18 cellular contexts compared by ENCODE assay signal in genomic region chr16:50618238-50618918, GRCh38.
A peak's percentile ranks its signal among the peaks of the same experiment; 100 is the strongest.
DNase-seq lines count a peak whose midpoint lies in the region; ATAC-seq, FAIRE-seq and TF ChIP-seq lines count a peak whose summit lies in the region.
"Had no signal": no experiment of that assay in that cellular context is flagged by ENCODE, and none has a peak within 500 bp of the region (broad histone marks: within the 10 kb centered on the region; RNA-seq: fewer than 3 reads in every experiment).

No MANE protein-coding gene starts in this region.

- H3K9me3 ChIP-seq in HepG2 (ENCODE audit: low read length) (no peaks in the 10 kb centered on the region), right lobe of liver (no peaks in the 10 kb centered on the region), T-helper 17 cell (ENCODE audit: control insufficient read depth, low read length, poor library complexity, severe bottlenecking) (no peaks in the 10 kb centered on the region), muscle layer of colon (ENCODE audit: low read length) (no peaks in the 10 kb centered on the region), sigmoid colon (no peaks in the 10 kb centered on the region), suprapubic skin (no peaks in the 10 kb centered on the region)

- H3K36me3 ChIP-seq in HepG2 (replicated peaks in 1 of 2; ENCODE audit: control insufficient read depth in 1 of 2, insufficient read depth in 2 of 2, low read length in 2 of 2) (peaks cover 79 to 99% of the 10 kb centered on the region in 2 experiments), right lobe of liver (no peaks in the 10 kb centered on the region), muscle layer of colon (ENCODE audit: insufficient read depth, low read length) (no peaks in the 10 kb centered on the region), sigmoid colon (no peaks in the 10 kb centered on the region), suprapubic skin (no peaks in the 10 kb centered on the region)

- DNase-seq in HepG2 (ENCODE audit: low spot score) (no peak), right lobe of liver (no peak), T-helper 17 cell (no peak), sigmoid colon (no peak), suprapubic skin (ENCODE audit: low spot score in 2 of 2) (no peak), NCI-H146 (lab: John Stamatoyannopoulos, UW) (no peak)
- DNase-seq: ACHN; CD8-positive, alpha-beta T cell; COR-L47; DND-41; GDM1; GM23248; H7 had no signal

- H3K4me2 ChIP-seq in HepG2 (ENCODE audit: low read depth, low read length), result no peak overlapping the region

- CTCF ChIA-PET in HepG2 (lab: Yijun Ruan, JAX; ENCODE audit: low intra/inter-chr PET ratio, low total read pairs), result no interaction called here

- H4K20me1 ChIP-seq in HepG2 (ENCODE audit: insufficient read depth, low read length), result peaks cover 81% of the 10 kb centered on the region

- TF ChIP-seq EP300 in HepG2 (IDR thresholded peaks at IDR 0.05; ENCODE audit: low read depth in 2 of 2, low read length in 2 of 2) (no peak), HepG2 (CRISPR knock-in tag; IDR thresholded peaks at IDR 0.05; ENCODE audit: borderline replicate concordance) (no peak), sigmoid colon (IDR thresholded peaks at IDR 0.05) (no peak), suprapubic skin (IDR thresholded peaks at IDR 0.05) (no peak)

- no peaks in the 10 kb centered on the region for H3K36me3 Mint-ChIP-seq in T-helper 17 cell (ENCODE audit: low read depth)

- FAIRE-seq in HepG2 (lab: Jason Lieb, UNC), result no peak
- FAIRE-seq: D721Med, GM12892 had no signal

- ATAC-seq in HepG2, result no peak
- no peak for ATAC-seq in right lobe of liver
- no peak for ATAC-seq in T-helper 17 cell
- no peak for ATAC-seq in GM21825 (IDR thresholded peaks at IDR 0.05; ENCODE audit: unreplicated experiment)
- ATAC-seq: CD8-positive, alpha-beta T cell had no signal

- H3K27ac Mint-ChIP-seq in T-helper 17 cell, result peak overlapping the region; percentile 9
- H3K27ac Mint-ChIP-seq: CD8-positive, alpha-beta T cell had no signal

- H3K27ac ChIP-seq in HepG2 (ENCODE audit: extremely low read length, insufficient read depth, low read length), result peak overlapping the region; percentile 67
- no peak overlapping the region for H3K27ac ChIP-seq in right lobe of liver
- peak overlapping the region; percentile 81 for H3K27ac ChIP-seq in muscle layer of colon (ENCODE audit: low read depth, low read length)
- H3K27ac ChIP-seq in sigmoid colon, result peak overlapping the region in 3 of 4 donors; percentile 89 to 94 (median 91)
- no peak overlapping the region for H3K27ac ChIP-seq in suprapubic skin
- H3K27ac ChIP-seq: C4-2B, GM23248 had no signal

- 91% methylated on average over 11 of the region's 12 CpGs for WGBS in HepG2 (ENCODE audit: low lambda C conversion rate)
- WGBS in right lobe of liver (ENCODE audit: insufficient coverage, low coverage, low lambda C conversion rate, missing lambda C conversion rate), result 87% methylated on average over 6 of the region's 12 CpGs
- WGBS in sigmoid colon, 2 donors, result 90 to 91% methylated on average over 12 of the region's 12 CpGs
- WGBS in suprapubic skin, result 92% methylated on average over 10 of the region's 12 CpGs

- POLR2A ChIA-PET in HepG2 (lab: Yijun Ruan, JAX), result interaction anchor here (1.3 kb wide), 1 partner anchor 56 kb away, joined by 3 read pairs; no protein-coding TSS in a partner anchor

- TF ChIP-seq CTCF in HepG2 (CRISPR knock-in tag; IDR thresholded peaks at IDR 0.05), result no peak
- no peak for TF ChIP-seq CTCF in right lobe of liver (IDR thresholded peaks at IDR 0.05)
- TF ChIP-seq CTCF in sigmoid colon (IDR thresholded peaks at IDR 0.05), result no peak
- TF ChIP-seq CTCF in suprapubic skin (IDR thresholded peaks at IDR 0.05), result no peak

- H3K4me1 Mint-ChIP-seq in T-helper 17 cell, result peaks cover 16% of the 10 kb centered on the region

- H3K79me2 ChIP-seq in HepG2 (ENCODE audit: insufficient read depth, low read length), result peaks cover 23% of the 10 kb centered on the region

- no peak overlapping the region for H3K4me3 Mint-ChIP-seq in T-helper 17 cell
- H3K4me3 Mint-ChIP-seq: CD8-positive, alpha-beta T cell had no signal

- no peak for TF ChIP-seq POLR2A in HepG2 (IDR thresholded peaks at IDR 0.05; ENCODE audit: insufficient read depth in 1 of 2, low read depth in 2 of 2, low read length in 2 of 2)
- no peak for TF ChIP-seq POLR2A in right lobe of liver (IDR thresholded peaks at IDR 0.05)
- no peak for TF ChIP-seq POLR2A in sigmoid colon (IDR thresholded peaks at IDR 0.05)
- TF ChIP-seq POLR2A in suprapubic skin (IDR thresholded peaks at IDR 0.05), result no peak

- no peak overlapping the region for H3K9ac ChIP-seq in HepG2 (ENCODE audit: insufficient read depth, low read depth, low read length)
- no peak overlapping the region for H3K9ac ChIP-seq in muscle layer of colon (ENCODE audit: low read length)
- H3K9ac ChIP-seq: GM23248 had no signal

- TF ChIP-seq RAD21 in HepG2 (CRISPR knock-in tag; IDR thresholded peaks at IDR 0.05), result no peak

- no peaks in the 10 kb centered on the region for H3K27me3 Mint-ChIP-seq in T-helper 17 cell

- H2AFZ ChIP-seq in HepG2 (ENCODE audit: low read length), result no peak overlapping the region
- H2AFZ ChIP-seq: GM23248 had no signal

- H3K4me1 ChIP-seq in HepG2 (ENCODE audit: insufficient read depth, low read length), result peaks cover 79% of the 10 kb centered on the region
- peaks cover 0 to 18% (median 4%) of the 10 kb centered on the region in 4 donors for H3K4me1 ChIP-seq in right lobe of liver
- H3K4me1 ChIP-seq in muscle layer of colon (ENCODE audit: insufficient read depth, low read length), result peaks cover 58% of the 10 kb centered on the region
- H3K4me1 ChIP-seq in sigmoid colon, result peaks cover 0 to 62% (median 59%) of the 10 kb centered on the region in 4 donors
- peaks cover 18% of the 10 kb centered on the region for H3K4me1 ChIP-seq in suprapubic skin

- H3K27me3 ChIP-seq in HepG2 (ENCODE audit: control insufficient read depth in 1 of 2, insufficient read depth in 2 of 2, low read length in 2 of 2) (no peaks in the 10 kb centered on the region), right lobe of liver (no peaks in the 10 kb centered on the region), muscle layer of colon (ENCODE audit: control insufficient read depth in 1 of 2, insufficient read depth in 2 of 2, low read length in 2 of 2) (no peaks in the 10 kb centered on the region), sigmoid colon (no peaks in the 10 kb centered on the region), suprapubic skin (no peaks in the 10 kb centered on the region)

- BruUV-seq in HepG2 (replicated peaks; lab: Mats Ljungman, UMichigan), result no TSS peak

- H3K4me3 ChIP-seq in HepG2 (replicated peaks in 1 of 3; ENCODE audit: insufficient read depth in 1 of 3, low read depth in 2 of 3, low read length in 3 of 3) (no peak overlapping the region), right lobe of liver (no peak overlapping the region), muscle layer of colon (ENCODE audit: low read depth in 1 of 2, low read length in 2 of 2) (no peak overlapping the region), sigmoid colon (no peak overlapping the region), suprapubic skin (no peak overlapping the region)
- H3K4me3 ChIP-seq: GM23248 had no signal

- in situ Hi-C loops in HepG2 (cut with HindIII; ENCODE audit: extremely low pct_ligation_motif_present, low pct_unique_long_range_greater_than_20kb), result no loop called here

- intact Hi-C loops in HepG2 (cut with micrococcal nuclease; ENCODE audit: unreplicated experiment), result no loop called here
- intact Hi-C loops in right lobe of liver (cut with DNase I), result no loop called here
- intact Hi-C loops in sigmoid colon (cut with DNase I), result loop anchor here (5.0 kb wide), 1 partner anchor 36 kb away; no protein-coding TSS in a partner anchor

TF ChIP-seq in HepG2, 621 proteins besides CTCF, POLR2A, EP300 and RAD21 (continues in another document):
- TF ChIP-seq PPARG (CRISPR knock-in tag; conservative IDR thresholded peaks at IDR 0.05) (no peak), MLLT10 (CRISPR knock-in tag; IDR thresholded peaks at IDR 0.05) (no peak), ZNF687 (CRISPR knock-in tag; IDR thresholded peaks at IDR 0.05) (peak; percentile 42), KDM5B (CRISPR knock-in tag; IDR thresholded peaks at IDR 0.05; ENCODE audit: borderline replicate concordance) (no peak), RBM22 (optimal IDR thresholded peaks at IDR 0.05; ENCODE audit: low read length) (peak; percentile 1), ZSCAN21 (CRISPR knock-in tag; IDR thresholded peaks at IDR 0.05; ENCODE audit: borderline replicate concordance) (0 out of 2 replicates have a peak, but pooled peaks have one; percentile 30)

Comparison
In these comparisons a context has a peak if more than half of its experiments do, and no peak if none do; other contexts are left out.
1. H3K27ac ChIP-seq: peak in HepG2 (single experiment), muscle layer of colon (single experiment) and sigmoid colon (3 of 4); none in right lobe of liver (0 of 3) and suprapubic skin (single experiment).